In genomic region chr9:86405926-86406325, GRCh38 we compare ENCODE assay signal across 8 cellular contexts. TPM values are rescaled to one million over a fixed set of nuclear protein-coding genes. Genes with fewer than 3 reads are reported as not detected.
DNase-seq lines count a peak whose midpoint lies in the region; ATAC-seq and TF ChIP-seq lines count a peak whose summit lies in the region.

No MANE protein-coding gene starts in this region.

- H3K27me3 ChIP-seq in skeletal muscle satellite cell (ENCODE audit: control insufficient read depth, insufficient read depth, low read length): no peaks in the 10 kb centered on the region

- no peaks in the 10 kb centered on the region for H3K36me3 ChIP-seq in skeletal muscle satellite cell (ENCODE audit: insufficient read depth, low read length)

- TF ChIP-seq CTCF in GM12865 (IDR thresholded peaks at IDR 0.05; ENCODE audit: insufficient read depth, low read depth, low read length, missing control alignments) (no peak), RWPE1 (conservative IDR thresholded peaks at IDR 0.05; ENCODE audit: low read depth) (no peak), fibroblast of the aortic adventitia (IDR thresholded peaks at IDR 0.05; ENCODE audit: insufficient read depth, low read length) (no peak)

- H3K9ac ChIP-seq in skeletal muscle satellite cell (ENCODE audit: low read depth, low read length): peak overlapping the region; percentile 73

- POLR2A ChIA-PET in RWPE1 (lab: Yijun Ruan, JAX; ENCODE audit: low non-redundant PET): no interaction called here

- H3K9me3 ChIP-seq in skeletal muscle satellite cell (replicated peaks; ENCODE audit: low read length): no peaks in the 10 kb centered on the region

- H3K4me1 ChIP-seq in skeletal muscle satellite cell (ENCODE audit: control insufficient read depth, insufficient read depth, low read length): peaks cover 47% of the 10 kb centered on the region

- no peak overlapping the region for H3K4me3 ChIP-seq in GM12865 (ENCODE audit: low read depth, low read length)
- H3K4me3 ChIP-seq in fibroblast of the aortic adventitia (ENCODE audit: low read depth, low read length): no peak overlapping the region
- H3K4me3 ChIP-seq in skeletal muscle satellite cell (ENCODE audit: low read length): peak overlapping the region; percentile 30

- CTCF ChIA-PET in RWPE1 (lab: Yijun Ruan, JAX): interaction anchor here (0.6 to 1.4 kb wide), 3 partner anchors 8 to 117 kb away, joined by 3 to 7 read pairs (median 3); no protein-coding TSS in a partner anchor

- H3K27ac ChIP-seq in RWPE1: peak overlapping the region; percentile 88

- DNase-seq in GM12865 (ENCODE audit: low read depth) (peak; percentile 5), RWPE1 (ENCODE audit: low spot score) (peak; percentile 88), fibroblast of the aortic adventitia (ENCODE audit: low read depth) (peak; percentile 88)

- H3K4me2 ChIP-seq in skeletal muscle satellite cell (ENCODE audit: low read length): peak overlapping the region; percentile 70

- no peak for ATAC-seq in HG02970 (IDR thresholded peaks at IDR 0.05; ENCODE audit: low FRiP score, unreplicated experiment)
- ATAC-seq in GM18858 (IDR thresholded peaks at IDR 0.05; ENCODE audit: unreplicated experiment): no peak
- no peak for ATAC-seq in GM18907 (IDR thresholded peaks at IDR 0.05; ENCODE audit: unreplicated experiment)
- no peak for ATAC-seq in GM18498 (IDR thresholded peaks at IDR 0.05; ENCODE audit: unreplicated experiment)

RNA-seq across cellular contexts. Expression of gene TUT7, which starts 51.7 kb away (rescaled TPM):
- total RNA-seq in fibroblast of the aortic adventitia (ENCODE audit: low replicate concordance): 44.2 and 116 TPM in 2 replicates
- total RNA-seq in skeletal muscle satellite cell (2012; rRNA removed): 54.8 and 105 TPM in 2 replicates

Comparison
In these comparisons a context has a peak if more than half of its experiments do, and no peak if none do; other contexts are left out.
1. DNase-seq: peak in every context shown above with its lines; median percentile 88 in RWPE1; 88 in fibroblast of the aortic adventitia; 5 in GM12865.